38 cellular contexts compared by ENCODE assay signal in genomic region chr7:43856316-43856715, GRCh38.
"Had no signal": no experiment of that assay in that cellular context is flagged by ENCODE, and none has a peak within 500 bp of the region (broad histone marks: within the 10 kb centered on the region; RNA-seq: fewer than 3 reads in every experiment).

No MANE protein-coding gene starts in this region.

- H3K4me3 Mint-ChIP-seq: activated B cell treated with CpG ODN at 0.5 μM for 24 hours; activated CD4-positive, alpha-beta memory T cell treated with anti-CD3 and anti-CD28 coated beads for 36 hours; activated CD4-positive, alpha-beta T cell treated with anti-CD3 and anti-CD28 coated beads, Interleukin-2, amount 10 ng/mL, durations not matched to agents 24 days and 14 days; activated CD8-positive, alpha-beta T cell treated with anti-CD3 and anti-CD28 coated beads for 36 hours; activated naive CD4-positive, alpha-beta T cell treated with anti-CD3 and anti-CD28 coated beads for 36 hours; activated naive CD4-positive, alpha-beta T cell treated with anti-CD3 and anti-CD28 coated beads, Interleukin-2, amount 50 U/mL, for 24 hours; activated naive CD8-positive, alpha-beta T cell; activated naive CD8-positive, alpha-beta T cell treated with anti-CD3 and anti-CD28 coated beads, Interleukin-2, amount 10 ng/mL, durations not matched to agents 7 days and 5 days; activated naive CD8-positive, alpha-beta T cell treated with anti-CD3 and anti-CD28 coated beads, Interleukin-2, amount 50 U/mL, for 24 hours; activated T-cell treated with anti-CD3 and anti-CD28 coated beads, Interleukin-2, amount 50 U/mL, for 4 hours; activated T-cell treated with anti-CD3 and anti-CD28 coated beads, Interleukin-2, amount 50 U/mL, for 72 hours; activated T-helper 1 cell treated with anti-CD3 and anti-CD28 coated beads, Interleukin-12 subunit alpha, Interleukin-12 subunit beta, Interleukin-2, Interleukin-4 antibody, amounts not matched to agents 30 ng/mL and 10 ng/mL and 1 ng/mL, durations not matched to agents 14 hours and 24 hours and 36 hours; activated T-helper 17 cell treated with anti-CD3 and anti-CD28 coated beads, Interleukin-2, amount 50 U/mL, for 72 hours; brain; central memory CD8-positive, alpha-beta T cell; T-helper 1 cell treated with Interleukin-12 subunit alpha and Interleukin-12 subunit beta and Interleukin-4 antibody, amounts not matched to agents 30 μg/mL and 1 μg/mL, for 36 hours; T-helper 2 cell treated with Interferon-gamma antibody and Interleukin-4, amounts not matched to agents 5 μg/mL and 100 μg/mL, for 36 hours had no signal

- H3K36me3 ChIP-seq: ascending aorta, cardiac muscle cell had no signal

- FAIRE-seq: TTC549 had no signal

- H3K9me3 ChIP-seq: ascending aorta had no signal

- H3K27ac ChIP-seq: ascending aorta, cardiac muscle cell, VCaP had no signal

- H3K4me1 ChIP-seq: ascending aorta had no signal

- H3K4me3 ChIP-seq: ascending aorta, cardiac muscle cell had no signal

- H3K36me3 Mint-ChIP-seq: activated CD4-positive, alpha-beta memory T cell treated with anti-CD3 and anti-CD28 coated beads for 36 hours; activated naive CD4-positive, alpha-beta T cell treated with anti-CD3 and anti-CD28 coated beads, Interleukin-2, amount 50 U/mL, for 24 hours; activated naive CD8-positive, alpha-beta T cell; activated naive CD8-positive, alpha-beta T cell treated with anti-CD3 and anti-CD28 coated beads, Interleukin-2, amount 10 ng/mL, durations not matched to agents 7 days and 5 days; brain had no signal

- H3K27ac Mint-ChIP-seq: activated B cell treated with CpG ODN at 0.5 μM for 24 hours; activated CD4-positive, alpha-beta memory T cell treated with anti-CD3 and anti-CD28 coated beads for 36 hours; activated CD4-positive, alpha-beta T cell treated with anti-CD3 and anti-CD28 coated beads, Interleukin-2, amount 10 ng/mL, durations not matched to agents 24 days and 14 days; activated CD8-positive, alpha-beta T cell treated with anti-CD3 and anti-CD28 coated beads for 36 hours; activated naive CD4-positive, alpha-beta T cell treated with anti-CD3 and anti-CD28 coated beads for 36 hours; activated naive CD4-positive, alpha-beta T cell treated with anti-CD3 and anti-CD28 coated beads, Interleukin-2, amount 50 U/mL, for 24 hours; activated naive CD8-positive, alpha-beta T cell; activated naive CD8-positive, alpha-beta T cell treated with anti-CD3 and anti-CD28 coated beads, Interleukin-2, amount 10 ng/mL, durations not matched to agents 7 days and 5 days; activated naive CD8-positive, alpha-beta T cell treated with anti-CD3 and anti-CD28 coated beads, Interleukin-2, amount 50 U/mL, for 24 hours; activated T-cell treated with anti-CD3 and anti-CD28 coated beads, Interleukin-2, amount 50 U/mL, for 72 hours; activated T-helper 1 cell treated with anti-CD3 and anti-CD28 coated beads, Interleukin-12 subunit alpha, Interleukin-12 subunit beta, Interleukin-2, Interleukin-4 antibody, amounts not matched to agents 30 ng/mL and 10 ng/mL and 1 ng/mL, durations not matched to agents 14 hours and 24 hours and 36 hours; activated T-helper 17 cell treated with anti-CD3 and anti-CD28 coated beads, Interleukin-2, amount 50 U/mL, for 72 hours; brain; T-helper 1 cell treated with Interleukin-12 subunit alpha and Interleukin-12 subunit beta and Interleukin-4 antibody, amounts not matched to agents 30 μg/mL and 1 μg/mL, for 36 hours; T-helper 2 cell treated with Interferon-gamma antibody and Interleukin-4, amounts not matched to agents 5 μg/mL and 100 μg/mL, for 36 hours had no signal

- DNase-seq: activated B cell treated with CpG ODN at 0.5 μM for 24 hours; activated CD4-positive, alpha-beta memory T cell treated with anti-CD3 and anti-CD28 coated beads for 36 hours; activated CD4-positive, alpha-beta T cell treated with anti-CD3 and anti-CD28 coated beads for 4 hours; activated CD4-positive, alpha-beta T cell treated with anti-CD3 and anti-CD28 coated beads, Interleukin-2, amount 10 ng/mL, durations not matched to agents 24 days and 14 days; activated CD4-positive, alpha-beta T cell treated with anti-CD3 and anti-CD28 coated beads, Interleukin-2, amount 50 U/mL, for 1 hour; activated CD4-positive, alpha-beta T cell treated with anti-CD3 and anti-CD28 coated beads, Interleukin-2, amount 50 U/mL, for 4 hours; activated CD4-positive, CD25-positive, alpha-beta regulatory T cell treated with anti-CD3 and anti-CD28 coated beads, Interleukin-2, amount 50 U/mL, for 72 hours; activated CD8-positive, alpha-beta memory T cell treated with anti-CD3 and anti-CD28 coated beads, Interleukin-2, amount 50 U/mL, for 4 hours; activated CD8-positive, alpha-beta T cell treated with anti-CD3 and anti-CD28 coated beads for 36 hours; activated effector memory CD4-positive, alpha-beta T cell treated with anti-CD3 and anti-CD28 coated beads, Interleukin-2, amount 50 U/mL, for 16 hours; activated gamma-delta T cell treated with Interleukin-2 at 50 U/mL for 16 hours; activated naive CD4-positive, alpha-beta T cell; activated naive CD4-positive, alpha-beta T cell treated with anti-CD3 and anti-CD28 coated beads for 36 hours; activated naive CD8-positive, alpha-beta T cell treated with anti-CD3 and anti-CD28 coated beads, Interleukin-2, amount 10 ng/mL, durations not matched to agents 7 days and 5 days; activated naive CD8-positive, alpha-beta T cell treated with anti-CD3 and anti-CD28 coated beads, Interleukin-2, amount 50 U/mL, for 24 hours; activated T-cell treated with anti-CD3 and anti-CD28 coated beads for 4 hours; activated T-cell treated with anti-CD3 and anti-CD28 coated beads, Interleukin-2, amount 50 U/mL, for 1 hour; activated T-cell treated with anti-CD3 and anti-CD28 coated beads, Interleukin-2, amount 50 U/mL, for 4 hours; activated T-cell treated with anti-CD3 and anti-CD28 coated beads, Interleukin-2, amount 50 U/mL, for 72 hours; amygdala; anterior cingulate cortex; caudate nucleus; cerebellar nuclear complex; T-helper 1 cell; T-helper 2 cell; T-helper 9 cell had no signal

- H3K9me3 Mint-ChIP-seq: activated B cell treated with CpG ODN at 0.5 μM for 24 hours; activated CD4-positive, alpha-beta memory T cell treated with anti-CD3 and anti-CD28 coated beads for 36 hours; activated CD4-positive, alpha-beta T cell treated with anti-CD3 and anti-CD28 coated beads, Interleukin-2, amount 10 ng/mL, durations not matched to agents 24 days and 14 days; activated CD8-positive, alpha-beta T cell treated with anti-CD3 and anti-CD28 coated beads for 36 hours; activated naive CD4-positive, alpha-beta T cell treated with anti-CD3 and anti-CD28 coated beads for 36 hours; activated naive CD4-positive, alpha-beta T cell treated with anti-CD3 and anti-CD28 coated beads, Interleukin-2, amount 50 U/mL, for 24 hours; activated naive CD8-positive, alpha-beta T cell treated with anti-CD3 and anti-CD28 coated beads, Interleukin-2, amount 50 U/mL, for 24 hours; activated T-cell treated with anti-CD3 and anti-CD28 coated beads, Interleukin-2, amount 50 U/mL, for 4 hours; activated T-cell treated with anti-CD3 and anti-CD28 coated beads, Interleukin-2, amount 50 U/mL, for 72 hours; activated T-helper 1 cell treated with anti-CD3 and anti-CD28 coated beads, Interleukin-12 subunit alpha, Interleukin-12 subunit beta, Interleukin-2, Interleukin-4 antibody, amounts not matched to agents 30 ng/mL and 10 ng/mL and 1 ng/mL, durations not matched to agents 14 hours and 24 hours and 36 hours; activated T-helper 17 cell treated with anti-CD3 and anti-CD28 coated beads, Interleukin-2, amount 50 U/mL, for 72 hours; central memory CD8-positive, alpha-beta T cell; T-helper 1 cell treated with Interleukin-12 subunit alpha and Interleukin-12 subunit beta and Interleukin-4 antibody, amounts not matched to agents 30 μg/mL and 1 μg/mL, for 36 hours; T-helper 2 cell treated with Interferon-gamma antibody and Interleukin-4, amounts not matched to agents 5 μg/mL and 100 μg/mL, for 36 hours had no signal

- H3K4me1 Mint-ChIP-seq: activated B cell treated with CpG ODN at 0.5 μM for 24 hours; activated CD4-positive, alpha-beta T cell treated with anti-CD3 and anti-CD28 coated beads, Interleukin-2, amount 10 ng/mL, durations not matched to agents 24 days and 14 days; activated naive CD4-positive, alpha-beta T cell treated with anti-CD3 and anti-CD28 coated beads, Interleukin-2, amount 50 U/mL, for 24 hours; activated naive CD8-positive, alpha-beta T cell treated with anti-CD3 and anti-CD28 coated beads, Interleukin-2, amount 10 ng/mL, durations not matched to agents 7 days and 5 days; activated naive CD8-positive, alpha-beta T cell treated with anti-CD3 and anti-CD28 coated beads, Interleukin-2, amount 50 U/mL, for 24 hours; activated T-helper 17 cell treated with anti-CD3 and anti-CD28 coated beads, Interleukin-2, amount 50 U/mL, for 72 hours; brain; central memory CD8-positive, alpha-beta T cell had no signal

- H3K27me3 Mint-ChIP-seq: activated B cell treated with CpG ODN at 0.5 μM for 24 hours; activated CD4-positive, alpha-beta memory T cell treated with anti-CD3 and anti-CD28 coated beads for 36 hours; activated naive CD4-positive, alpha-beta T cell treated with anti-CD3 and anti-CD28 coated beads, Interleukin-2, amount 50 U/mL, for 24 hours; activated naive CD8-positive, alpha-beta T cell; central memory CD8-positive, alpha-beta T cell had no signal

- H3K27me3 ChIP-seq: ascending aorta, cardiac muscle cell had no signal
